In genomic region chr17:18976201-18976600, GRCh38 we compare ENCODE assay signal across 34 cellular contexts. TPM values are rescaled to one million over a fixed set of nuclear protein-coding genes. Genes with fewer than 3 reads are reported as not detected.
"Had no signal": no experiment of that assay in that cellular context is flagged by ENCODE, and none has a peak within 500 bp of the region (broad histone marks: within the 10 kb centered on the region; RNA-seq: fewer than 3 reads in every experiment).

No MANE protein-coding gene starts in this region.

- ATAC-seq: left lung; naive thymus-derived CD8-positive, alpha-beta T cell; stimulated activated effector memory CD8-positive, alpha-beta T cell treated with anti-CD3 and anti-CD28 coated beads, Interleukin-12 subunit alpha, Interleukin-12 subunit beta, amount 100 ng/mL, for 72 hours; stimulated activated naive CD8-positive, alpha-beta T cell treated with anti-CD3 and anti-CD28 coated beads, Interleukin-15, Interleukin-2, amounts not matched to agents 100 U/mL and 50 U/mL, for 24 hours; upper lobe of right lung had no signal

- H3K4me3 Mint-ChIP-seq: immature natural killer cell; mesothelial cell of epicardium; naive thymus-derived CD8-positive, alpha-beta T cell; nephron progenitor cell; stimulated activated effector memory CD8-positive, alpha-beta T cell treated with anti-CD3 and anti-CD28 coated beads, Interleukin-12 subunit alpha, Interleukin-12 subunit beta, amount 100 ng/mL, for 72 hours had no signal

- H3K4me1 ChIP-seq: left lung, prostate gland, right atrium auricular region, sigmoid colon, tibial nerve, upper lobe of right lung, uterus had no signal

- H3K9me3 Mint-ChIP-seq: immature natural killer cell; mesothelial cell of epicardium; naive thymus-derived CD8-positive, alpha-beta T cell; nephron progenitor cell; stimulated activated effector memory CD8-positive, alpha-beta T cell treated with anti-CD3 and anti-CD28 coated beads, Interleukin-12 subunit alpha, Interleukin-12 subunit beta, amount 100 ng/mL, for 72 hours had no signal

- H3K36me3 ChIP-seq: tibial nerve, uterus had no signal

- H3K4me3 ChIP-seq: coronary artery, esophagus squamous epithelium, left lung, prostate gland, right atrium auricular region, sigmoid colon, thoracic aorta, tibial nerve, upper lobe of right lung, uterus had no signal

- H3K4me1 Mint-ChIP-seq: immature natural killer cell; naive thymus-derived CD8-positive, alpha-beta T cell had no signal

- H3K27me3 ChIP-seq: esophagus squamous epithelium, left lung, right atrium auricular region, sigmoid colon, tibial nerve, upper lobe of right lung, uterus had no signal

- H3K9me3 ChIP-seq: esophagus squamous epithelium, left lung, prostate gland, right atrium auricular region, sigmoid colon, thoracic aorta, tibial nerve, upper lobe of right lung, uterus had no signal

- H3K27ac ChIP-seq: coronary artery, left lung, prostate gland, right atrium auricular region, sigmoid colon, thoracic aorta, tibial nerve, upper lobe of right lung, uterus had no signal

- DNase-seq: dermis blood vessel endothelial cell; effector memory CD4-positive, alpha-beta T cell; erythroblast; esophagus squamous epithelium; foreskin melanocyte; glutamatergic neuron; hypothalamus; immature natural killer cell; islet precursor cell; left lung; mesenchymal stem cell; naive thymus-derived CD8-positive, alpha-beta T cell; nephron progenitor cell; nucleus accumbens; sigmoid colon; stimulated activated CD4-positive, alpha-beta T cell treated with anti-CD3 and anti-CD28 coated beads, Interleukin-2, amount 100 ng/mL, for 24 hours; stimulated activated CD4-positive, alpha-beta T cell treated with anti-CD3 and anti-CD28 coated beads, Interleukin-4, amount 100 ng/mL, for 24 hours; stimulated activated naive CD8-positive, alpha-beta T cell treated with anti-CD3 and anti-CD28 coated beads, Interleukin-15, Interleukin-2, amounts not matched to agents 100 U/mL and 50 U/mL, for 24 hours; substantia nigra; upper lobe of right lung; uterus had no signal

- H3K27me3 Mint-ChIP-seq: naive thymus-derived CD8-positive, alpha-beta T cell had no signal

RNA-seq across cellular contexts. Expression of gene SLC5A10, which starts 24.2 kb away (rescaled TPM):
- total RNA-seq: chondrocyte; dermis blood vessel endothelial cell; left lung; lung microvascular endothelial cell; mucosa of gallbladder; myocyte; naive thymus-derived CD8-positive, alpha-beta T cell; osteocyte; prostate gland; sigmoid colon; skeletal muscle tissue; thoracic aorta; tibial nerve; upper lobe of right lung; uterus had no signal
